ENCODE assay signal across 8 cellular contexts in the genomic region with DNA sequence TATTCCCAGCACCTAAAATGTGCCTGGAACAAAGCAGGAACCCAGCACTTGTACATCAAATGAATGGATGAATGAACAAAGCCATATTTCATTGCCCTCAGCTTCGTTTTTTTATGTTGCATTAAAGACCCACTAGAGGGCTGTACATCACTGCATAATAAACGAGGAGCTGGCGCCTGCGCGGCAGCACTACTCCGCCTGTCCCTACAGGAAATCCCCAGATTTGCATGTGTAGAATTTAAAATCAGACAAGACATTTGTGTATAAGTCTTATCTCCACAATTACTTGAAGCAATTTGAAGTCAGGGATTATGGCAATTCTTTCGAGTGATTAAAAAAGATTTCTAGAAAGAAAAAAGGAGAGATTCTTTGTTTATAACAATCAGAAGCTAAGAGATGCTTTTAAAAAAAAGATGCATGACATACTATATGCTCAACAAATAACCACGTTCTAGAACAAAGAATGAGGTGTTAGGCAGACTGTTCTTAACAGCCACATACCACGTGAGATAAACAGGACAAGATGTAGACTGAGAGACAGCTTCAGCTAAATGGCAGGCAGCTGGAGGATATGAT. TPM values are rescaled to one million over a fixed set of nuclear protein-coding genes. Genes with fewer than 3 reads are reported as not detected.
DNase-seq lines count a peak whose midpoint lies in the region; TF ChIP-seq lines count a peak whose summit lies in the region.

No MANE protein-coding gene starts in this region.

- H3K4me2 ChIP-seq in Loucy (ENCODE audit: low read depth, low read length, poor library complexity, severe bottlenecking), result peak overlapping the region; percentile 38
- no peak overlapping the region for H3K4me2 ChIP-seq in fibroblast of lung (ENCODE audit: extremely low read depth, insufficient read depth, low read length)

- no peaks in the 10 kb centered on the region for H3K9me2 ChIP-seq in Loucy (replicated peaks; ENCODE audit: low read depth, low read length)

- in situ Hi-C loops in HAP-1 (cut with MboI; ENCODE audit: low sequenced_read_pairs), result loop anchor here (25.0 kb wide), 2 partner anchors 356 to 681 kb away; a partner anchor contains a TSS

- no peaks in the 10 kb centered on the region for H3F3A ChIP-seq in Loucy (ENCODE audit: low read depth)

- H2AFZ ChIP-seq in Loucy (ENCODE audit: low read length) (0 out of 2 replicates have a peak overlapping the region, but pooled peaks have one; percentile 16), fibroblast of lung (ENCODE audit: low read length) (peak overlapping the region; percentile 69)

- H3K27me3 ChIP-seq in HAP-1 (ENCODE audit: low read depth) (no peaks in the 10 kb centered on the region), Loucy (ENCODE audit: insufficient read depth, low read length, poor library complexity, severe bottlenecking) (no peaks in the 10 kb centered on the region), fibroblast of lung (ENCODE audit: control insufficient read depth, insufficient read depth, low read length) (peaks cover 8% of the 10 kb centered on the region)

- TF ChIP-seq CTCF in Loucy (conservative IDR thresholded peaks at IDR 0.05; ENCODE audit: low read length) (peak; percentile 89), fibroblast of lung (conservative IDR thresholded peaks at IDR 0.05 in 1 of 2, IDR thresholded peaks at IDR 0.05 in 1 of 2; ENCODE audit: low read depth in 1 of 2, low read length in 2 of 2) (peak; percentile 71)

- no peak overlapping the region for H3K9ac ChIP-seq in Loucy (ENCODE audit: low read depth, low read length, poor library complexity, severe bottlenecking)
- H3K9ac ChIP-seq in fibroblast of lung (ENCODE audit: insufficient read depth, low read length), result no peak overlapping the region

- H3K36me3 ChIP-seq in HAP-1 (replicated peaks), result no peaks in the 10 kb centered on the region
- no peaks in the 10 kb centered on the region for H3K36me3 ChIP-seq in Loucy (ENCODE audit: insufficient read depth, low read length)
- no peaks in the 10 kb centered on the region for H3K36me3 ChIP-seq in fibroblast of lung (ENCODE audit: control insufficient read depth, insufficient read depth, low read length)

- H3K27ac ChIP-seq in fibroblast of lung (ENCODE audit: insufficient read depth, low read length), result no peak overlapping the region

- no peaks in the 10 kb centered on the region for H3K79me2 ChIP-seq in Loucy (ENCODE audit: insufficient read depth, low read length)
- H3K79me2 ChIP-seq in fibroblast of lung (ENCODE audit: control insufficient read depth, insufficient read depth, low read length), result no peaks in the 10 kb centered on the region

- DNase-seq in GDM1 (lab: John Stamatoyannopoulos, UW) (peak; percentile 56), HAP-1 (ENCODE audit: low spot score in 2 of 2) (peak; percentile 80 to 88), RPMI7951 (ENCODE audit: low read depth) (peak; percentile 83), fibroblast of lung (ENCODE audit: low read depth in 2 of 2) (peak; percentile 82 to 91), non-pigmented ciliary epithelial cell (ENCODE audit: low read depth) (peak; percentile 80), superior temporal gyrus (ENCODE audit: extremely low spot score) (peak; percentile 95)
- DNase-seq in activated T-cell treated with anti-CD3 and anti-CD28 coated beads, Interleukin-2, amount 50 U/mL, for 48 hours, result peak; percentile 63 to 74

- no peaks in the 10 kb centered on the region for H3K9me3 ChIP-seq in HAP-1
- H3K9me3 ChIP-seq in Loucy (ENCODE audit: insufficient read depth, low read depth, low read length), result no peaks in the 10 kb centered on the region
- H3K9me3 ChIP-seq in fibroblast of lung (ENCODE audit: control insufficient read depth, insufficient read depth, low read depth, low read length), result no peaks in the 10 kb centered on the region

- H4K20me1 ChIP-seq in Loucy (ENCODE audit: insufficient read depth, low read length, poor library complexity, severe bottlenecking) (no peaks in the 10 kb centered on the region), fibroblast of lung (ENCODE audit: control insufficient read depth, extremely low read depth, insufficient read depth, low read length) (no peaks in the 10 kb centered on the region)

- H3K4me1 ChIP-seq in HAP-1 (peaks cover 5% of the 10 kb centered on the region), Loucy (ENCODE audit: insufficient read depth, low read length, poor library complexity, severe bottlenecking) (peaks cover 6% of the 10 kb centered on the region), fibroblast of lung (ENCODE audit: control insufficient read depth, extremely low read depth, insufficient read depth, low read length) (no peaks in the 10 kb centered on the region)

- H3K4me3 ChIP-seq in HAP-1, result no peak overlapping the region
- no peak overlapping the region for H3K4me3 ChIP-seq in Loucy (ENCODE audit: low read length, poor library complexity, severe bottlenecking)
- H3K4me3 ChIP-seq in fibroblast of lung (replicated peaks in 1 of 4; ENCODE audit: control extremely low read depth in 1 of 4, insufficient read depth in 1 of 4, low read depth in 3 of 4, low read length in 4 of 4), result no peak overlapping the region

RNA-seq across cellular contexts. Expression of a gene that starts 5.4 kb away (rescaled TPM):
- 100 and 110 TPM in 2 replicates for total RNA-seq in RPMI7951 (2014; rRNA removed; shearing (Covaris generic))
- total RNA-seq in fibroblast of lung, result 0.26 and 12.7 TPM in 2 replicates
- 6.8 and 22.5 TPM in 2 replicates for polyA plus RNA-seq in fibroblast of lung
- 3.4 and 15.5 TPM in 2 replicates for polyA plus RNA-seq in fibroblast of lung (2012)
- 0.47 and 1.6 TPM in 2 replicates for polyA minus RNA-seq in fibroblast of lung (ENCODE audit: low replicate concordance)
